8 cellular contexts compared by ENCODE assay signal in genomic region chr11:120168108-120168959, GRCh38. TPM values are rescaled to one million over a fixed set of nuclear protein-coding genes. Genes with fewer than 3 reads are reported as not detected.
DNase-seq lines count a peak whose midpoint lies in the region; ATAC-seq, FAIRE-seq and TF ChIP-seq lines count a peak whose summit lies in the region.

No MANE protein-coding gene starts in this region.

- TF ChIP-seq POLR2A in IMR-90 (IDR thresholded peaks at IDR 0.05; ENCODE audit: low read depth, low read length) (no peak), GM12892 (IDR thresholded peaks at IDR 0.05; ENCODE audit: low read depth, low read length) (no peak)

- CTCF ChIA-PET in IMR-90 (lab: Yijun Ruan, JAX): interaction anchor here (0.6 to 1.5 kb wide), 5 partner anchors 13 to 134 kb away, joined by 3 to 8 read pairs (median 3); no protein-coding TSS in a partner anchor

- TF ChIP-seq CTCF in IMR-90 (conservative IDR thresholded peaks at IDR 0.05; ENCODE audit: low read depth, low read length): no peak

- POLR2A ChIA-PET in IMR-90 (lab: Charles Lee; ENCODE audit: unreplicated experiment): interaction anchor here (0.6 kb wide), 2 partner anchors 43 to 736 kb away, joined by 5 to 6 read pairs; no protein-coding TSS in a partner anchor

- no peaks in the 10 kb centered on the region for H4K20me1 ChIP-seq in IMR-90 (ENCODE audit: insufficient read depth, low read length)

- in situ Hi-C loops in IMR-90 (cut with MboI; ENCODE audit: low sequenced_read_pairs): no loop called here

- no peak overlapping the region for H4K8ac ChIP-seq in IMR-90 (ENCODE audit: low read depth in 2 of 2, low read length in 2 of 2)

- no peak overlapping the region for H2BK15ac ChIP-seq in IMR-90 (ENCODE audit: low read depth, low read length)

- H2BK120ac ChIP-seq in IMR-90 (ENCODE audit: low read depth, low read length): no peak overlapping the region

- H3K14ac ChIP-seq in IMR-90 (replicated peaks; ENCODE audit: low read depth, low read length): no peak overlapping the region

- BruUV-seq in IMR-90 (replicated peaks; lab: Mats Ljungman, UMichigan): no TSS peak

- H3K9ac ChIP-seq in IMR-90 (ENCODE audit: low read depth, low read length) (0 out of 2 replicates have a peak overlapping the region, but pooled peaks have one; percentile 12), mucosa of stomach (ENCODE audit: low read length) (peak overlapping the region; percentile 61)

- no peak overlapping the region for H2BK5ac ChIP-seq in IMR-90 (ENCODE audit: low read depth, low read length, poor library complexity, severe bottlenecking)

- no peaks in the 10 kb centered on the region for H3K79me1 ChIP-seq in IMR-90 (ENCODE audit: low read depth in 1 of 2, low read length in 2 of 2)

- no peak overlapping the region for H2BK20ac ChIP-seq in IMR-90 (ENCODE audit: low read depth, low read length)

- H3K9me1 ChIP-seq in IMR-90 (ENCODE audit: insufficient read depth, low read length): 0 out of 2 replicates have a peak, but pooled peaks cover 3% of the 10 kb centered on the region

- FAIRE-seq in GM12892 (lab: Jason Lieb, UNC): no peak

- no peak overlapping the region for H4K91ac ChIP-seq in IMR-90 (ENCODE audit: insufficient read depth, low read depth, low read length)

- H4K5ac ChIP-seq in IMR-90 (ENCODE audit: low read depth, low read length): no peak overlapping the region

- H3K18ac ChIP-seq in IMR-90 (ENCODE audit: low read depth, low read length): no peak overlapping the region

- TF ChIP-seq RAD21 in IMR-90 (IDR thresholded peaks at IDR 0.05; ENCODE audit: low read length): no peak

- H3K23ac ChIP-seq in IMR-90 (ENCODE audit: low read depth, low read length): peak overlapping the region; percentile 44; the same call in 1 of the 2 replicates

- no peak overlapping the region for H3K56ac ChIP-seq in IMR-90 (ENCODE audit: extremely low read depth, insufficient read depth, low read length)

- H2AFZ ChIP-seq in IMR-90 (replicated peaks; ENCODE audit: low read length, poor library complexity): peak overlapping the region; percentile 96

- H2AK5ac ChIP-seq in IMR-90 (ENCODE audit: low read depth, low read length): no peak overlapping the region

- H3K4me2 ChIP-seq in IMR-90 (ENCODE audit: low read depth, low read length): peak overlapping the region; percentile 75

- dilution Hi-C loops in IMR-90 (cut with HindIII; ENCODE audit: low sequenced_read_pairs, unreplicated experiment): no loop called here

- H3K9me3 ChIP-seq in IMR-90 (ENCODE audit: control insufficient read depth, insufficient read depth, low read length): no peaks in the 10 kb centered on the region
- no peaks in the 10 kb centered on the region for H3K9me3 ChIP-seq in ectodermal cell (ENCODE audit: control insufficient read depth, low read length)
- H3K9me3 ChIP-seq in mucosa of stomach (ENCODE audit: control insufficient read depth, low read length): no peaks in the 10 kb centered on the region

- H3K4ac ChIP-seq in IMR-90 (ENCODE audit: low read depth, low read length): no peak overlapping the region

- H3K27ac ChIP-seq in IMR-90 (ENCODE audit: insufficient read depth, low read length): no peak overlapping the region
- no peak overlapping the region for H3K27ac ChIP-seq in ectodermal cell (ENCODE audit: insufficient read depth, low read depth, low read length, poor library complexity, severe bottlenecking)

- intact Hi-C loops in IMR-90 (cut with micrococcal nuclease): no loop called here

- ATAC-seq in IMR-90 (ENCODE audit: low read depth) (no peak), GM21515 (IDR thresholded peaks at IDR 0.05; ENCODE audit: unreplicated experiment) (no peak), HG02588 (IDR thresholded peaks at IDR 0.05; ENCODE audit: unreplicated experiment) (no peak)

- peak overlapping the region; percentile 49 for H3K4me3 ChIP-seq in IMR-90 (ENCODE audit: insufficient read depth, low read depth, low read length)
- peak overlapping the region; percentile 39 for H3K4me3 ChIP-seq in ectodermal cell (ENCODE audit: insufficient read depth, low read depth, low read length)
- peak overlapping the region; percentile 48 for H3K4me3 ChIP-seq in mucosa of stomach (ENCODE audit: low read length)

- WGBS in IMR-90 (ENCODE audit: extremely low coverage in 2 of 2, insufficient read length in 1 of 2), 2 experiments: 8% methylated on average over 15 of the region's 35 CpGs; no CpG with 5 or more reads in 1 of the 2 experiments
- WGBS in ectodermal cell, 2 experiments: 47 to 48% methylated on average over 35 of the region's 35 CpGs

- no peaks in the 10 kb centered on the region; the same call in 1 of the 2 replicates for H3K4me1 ChIP-seq in IMR-90 (ENCODE audit: control insufficient read depth, insufficient read depth, low read length)
- peaks cover 8% of the 10 kb centered on the region for H3K4me1 ChIP-seq in ectodermal cell (ENCODE audit: control insufficient read depth, insufficient read depth, low read length)
- H3K4me1 ChIP-seq in mucosa of stomach (ENCODE audit: control insufficient read depth, insufficient read depth, low read length): peaks cover 22% of the 10 kb centered on the region

- H3K27me3 ChIP-seq in IMR-90 (ENCODE audit: control insufficient read depth, insufficient read depth, low read length) (peaks cover 40% of the 10 kb centered on the region), ectodermal cell (ENCODE audit: control insufficient read depth, insufficient read depth, low read length, poor library complexity, severe bottlenecking) (peaks cover 71% of the 10 kb centered on the region), mucosa of stomach (ENCODE audit: control insufficient read depth, insufficient read depth, low read length) (peaks cover 69% of the 10 kb centered on the region)

- no peak overlapping the region for H2AK9ac ChIP-seq in IMR-90 (replicated peaks; ENCODE audit: low read depth, low read length, poor library complexity)

- DNase-seq in 8988T: peak; percentile 2
- peak; percentile 37 for DNase-seq in IMR-90
- no peak for DNase-seq in GM12892 (ENCODE audit: insufficient read length)
- DNase-seq in DMS114 treated with DMSO at 0.1 percent for 48 hours (lab: John Stamatoyannopoulos, UW; ENCODE audit: unreplicated experiment): no peak

- H3K36me3 ChIP-seq in IMR-90 (ENCODE audit: control insufficient read depth, insufficient read depth, low read length): no peaks in the 10 kb centered on the region
- no peaks in the 10 kb centered on the region for H3K36me3 ChIP-seq in ectodermal cell (ENCODE audit: control insufficient read depth, insufficient read depth, low read length)
- no peaks in the 10 kb centered on the region for H3K36me3 ChIP-seq in mucosa of stomach (ENCODE audit: control insufficient read depth, insufficient read depth, low read length)

TF ChIP-seq in IMR-90, 13 proteins besides CTCF, POLR2A, EP300 and RAD21:
- no peak for TF ChIP-seq ELK1 (IDR thresholded peaks at IDR 0.05; ENCODE audit: borderline replicate concordance, low read depth, low read length)
- peak; percentile 64 for TF ChIP-seq BHLHE40 (IDR thresholded peaks at IDR 0.05; ENCODE audit: low read depth, low read length)

RNA-seq across cellular contexts. Expression of gene TRIM29, which starts 30.4 kb away (rescaled TPM):
- total RNA-seq in IMR-90 (2012; rRNA removed): not detected in 2 replicates
- not detected in 2 replicates for polyA plus RNA-seq in IMR-90 (2012; rRNA removed)
- not detected in 2 replicates for polyA plus RNA-seq in IMR-90 (2012; cell fraction: cytosol; rRNA removed)
- not detected in 2 replicates for polyA plus RNA-seq in IMR-90 (2012; cell fraction: nucleus; rRNA removed; ENCODE audit: low replicate concordance)
- not detected for polyA plus RNA-seq in ectodermal cell (2013, experiment 1 of 4)
- 0.16 TPM for polyA plus RNA-seq in ectodermal cell (2013, experiment 2 of 4)
- 0.27 TPM for polyA plus RNA-seq in ectodermal cell (2013, experiment 3 of 4)
- not detected for polyA plus RNA-seq in ectodermal cell (2013, experiment 4 of 4)
- 0.95 TPM for polyA plus RNA-seq in GM12892 (2012; ENCODE audit: missing spikeins)

RNA-seq across cellular contexts. Expression of gene OAF, which starts 42.5 kb away (rescaled TPM):
- 9.9 and 10.8 TPM in 2 replicates for total RNA-seq in IMR-90 (2012; rRNA removed)
- polyA plus RNA-seq in IMR-90 (2012; rRNA removed): 42.0 and 53.1 TPM in 2 replicates
- polyA plus RNA-seq in IMR-90 (2012; cell fraction: cytosol; rRNA removed): 68.2 and 111 TPM in 2 replicates
- 38.8 and 119 TPM in 2 replicates for polyA plus RNA-seq in IMR-90 (2012; cell fraction: nucleus; rRNA removed; ENCODE audit: low replicate concordance)
- 4.1 TPM for polyA plus RNA-seq in ectodermal cell (2013, experiment 1 of 4)
- polyA plus RNA-seq in ectodermal cell (2013, experiment 2 of 4): 3.5 TPM
- polyA plus RNA-seq in ectodermal cell (2013, experiment 3 of 4): 3.0 TPM
- polyA plus RNA-seq in ectodermal cell (2013, experiment 4 of 4): 4.5 TPM
- 0.61 TPM for polyA plus RNA-seq in GM12892 (2012; ENCODE audit: missing spikeins)

Comparison
In these comparisons a context has a peak if more than half of its experiments do, and no peak if none do; other contexts are left out.
1. DNase-seq: peak in 8988T (single experiment) and IMR-90 (single experiment); none in GM12892 (single experiment) and DMS114 treated with DMSO at 0.1 percent for 48 hours (single experiment).
2. Peak in every context shown above with its lines, with median percentiles within 50 percentile points of each other: H3K4me3 ChIP-seq.